In the genomic region with DNA sequence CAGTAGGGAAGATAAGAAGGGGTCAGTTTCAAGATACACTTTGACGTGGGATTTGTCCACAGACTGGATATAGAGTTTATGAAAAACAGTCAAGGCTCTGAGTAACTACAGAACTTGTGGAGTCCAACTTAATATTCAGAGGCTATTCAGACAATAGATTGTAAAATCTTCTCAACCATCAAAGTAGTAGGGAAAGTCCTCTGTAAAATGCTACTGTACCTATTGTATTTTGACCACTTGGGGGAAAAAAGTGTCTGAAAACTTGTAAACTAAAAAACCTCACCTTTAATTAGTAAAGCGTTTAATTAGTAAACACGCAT, we compare ENCODE assay signal across 12 cellular contexts. TPM values are rescaled to one million over a fixed set of nuclear protein-coding genes. Genes with fewer than 3 reads are reported as not detected.
DNase-seq lines count a peak whose midpoint lies in the region; ATAC-seq and TF ChIP-seq lines count a peak whose summit lies in the region.
"Had no signal": no experiment of that assay in that cellular context is flagged by ENCODE, and none has a peak within 500 bp of the region (broad histone marks: within the 10 kb centered on the region; RNA-seq: fewer than 3 reads in every experiment).

No MANE protein-coding gene starts in this region.

- H3K27me3 ChIP-seq in CD8-positive, alpha-beta memory T cell (ENCODE audit: insufficient read depth, low read length, poor library complexity, severe bottlenecking): no peaks in the 10 kb centered on the region
- no peaks in the 10 kb centered on the region for H3K27me3 ChIP-seq in osteoblast (ENCODE audit: insufficient read depth, low read length)

- H3K36me3 Mint-ChIP-seq in CD8-positive, alpha-beta memory T cell: peaks cover 0 to 14% (median 2%) of the 10 kb centered on the region in 3 donors
- peaks cover 36% of the 10 kb centered on the region for H3K36me3 Mint-ChIP-seq in activated naive CD8-positive, alpha-beta T cell treated with anti-CD3 and anti-CD28 coated beads, Interleukin-2, amount 10 ng/mL, durations not matched to agents 7 days and 5 days

- peak overlapping the region; percentile 81 to 97 (median 88) for H3K27ac Mint-ChIP-seq in CD8-positive, alpha-beta memory T cell
- peak overlapping the region; percentile 86 for H3K27ac Mint-ChIP-seq in activated naive CD8-positive, alpha-beta T cell treated with anti-CD3 and anti-CD28 coated beads, Interleukin-2, amount 10 ng/mL, durations not matched to agents 7 days and 5 days
- H3K27ac Mint-ChIP-seq: nephron had no signal

- TF ChIP-seq CTCF in osteoblast (IDR thresholded peaks at IDR 0.05; ENCODE audit: extremely low read depth, low read depth, low read length): no peak

- H3K9me3 Mint-ChIP-seq in CD8-positive, alpha-beta memory T cell: no peaks in the 10 kb centered on the region
- no peaks in the 10 kb centered on the region for H3K9me3 Mint-ChIP-seq in activated naive CD8-positive, alpha-beta T cell treated with anti-CD3 and anti-CD28 coated beads, Interleukin-2, amount 10 ng/mL, durations not matched to agents 7 days and 5 days
- H3K9me3 Mint-ChIP-seq: nephron had no signal

- peaks cover 91% of the 10 kb centered on the region for H3K4me1 ChIP-seq in CD8-positive, alpha-beta memory T cell (ENCODE audit: insufficient read depth, low read length)
- peaks cover 52% of the 10 kb centered on the region for H3K4me1 ChIP-seq in osteoblast (ENCODE audit: insufficient read depth, low read length)

- peaks cover 88% of the 10 kb centered on the region for H4K20me1 ChIP-seq in osteoblast (ENCODE audit: insufficient read depth, low read length)

- peak overlapping the region; percentile 56 for H3K27ac ChIP-seq in CD8-positive, alpha-beta memory T cell (ENCODE audit: low read depth, low read length)
- no peak overlapping the region for H3K27ac ChIP-seq in osteoblast (ENCODE audit: low read depth, low read length)

- H3K4me3 Mint-ChIP-seq in CD8-positive, alpha-beta memory T cell: peak overlapping the region; percentile 67 to 93 (median 78)
- H3K4me3 Mint-ChIP-seq in activated naive CD8-positive, alpha-beta T cell treated with anti-CD3 and anti-CD28 coated beads, Interleukin-2, amount 10 ng/mL, durations not matched to agents 7 days and 5 days: peak overlapping the region; percentile 74
- H3K4me3 Mint-ChIP-seq: nephron had no signal

- POLR2A ChIA-PET in CD8-positive, alpha-beta memory T cell (lab: Charles Lee): interaction anchor here (0.9 kb wide), 1 partner anchor 11 kb away, joined by 6 read pairs; a partner anchor contains a TSS
- POLR2A ChIA-PET in activated naive CD8-positive, alpha-beta T cell treated with anti-CD3 and anti-CD28 coated beads, Interleukin-2, amount 10 ng/mL, durations not matched to agents 7 days and 5 days (lab: Charles Lee): interaction anchor here (1.3 to 3.9 kb wide), 4 partner anchors 8 to 28 kb away, joined by 4 to 41 read pairs (median 11); a partner anchor contains a TSS

- H3K36me3 ChIP-seq in CD8-positive, alpha-beta memory T cell (ENCODE audit: insufficient read depth, low read length): no peaks in the 10 kb centered on the region
- peaks cover 6% of the 10 kb centered on the region for H3K36me3 ChIP-seq in osteoblast (ENCODE audit: insufficient read depth, low read length)

- peak overlapping the region; percentile 28 for H3K4me2 ChIP-seq in osteoblast (ENCODE audit: insufficient read depth, low read length)

- H3K9me3 ChIP-seq in CD8-positive, alpha-beta memory T cell (ENCODE audit: low read length): no peaks in the 10 kb centered on the region
- no peaks in the 10 kb centered on the region for H3K9me3 ChIP-seq in osteoblast (ENCODE audit: low read depth, low read length)
- H3K9me3 ChIP-seq: HAP-1 had no signal

- H2AFZ ChIP-seq in osteoblast (ENCODE audit: low read length): no peak overlapping the region

- peaks cover 79 to 94% (median 91%) of the 10 kb centered on the region in 3 donors for H3K4me1 Mint-ChIP-seq in CD8-positive, alpha-beta memory T cell
- H3K4me1 Mint-ChIP-seq in activated naive CD8-positive, alpha-beta T cell treated with anti-CD3 and anti-CD28 coated beads, Interleukin-2, amount 10 ng/mL, durations not matched to agents 7 days and 5 days: peaks cover 74% of the 10 kb centered on the region

- CTCF ChIA-PET in CD8-positive, alpha-beta memory T cell (lab: Charles Lee): interaction anchor here (1.2 to 3.2 kb wide), 4 partner anchors 8 to 36 kb away, joined by 3 to 19 read pairs (median 14); a partner anchor contains a TSS

- no peaks in the 10 kb centered on the region for H3K27me3 Mint-ChIP-seq in CD8-positive, alpha-beta memory T cell
- H3K27me3 Mint-ChIP-seq in activated naive CD8-positive, alpha-beta T cell treated with anti-CD3 and anti-CD28 coated beads, Interleukin-2, amount 10 ng/mL, durations not matched to agents 7 days and 5 days: no peaks in the 10 kb centered on the region

- no peak for DNase-seq in CD8-positive, alpha-beta memory T cell
- no peak for DNase-seq in Jurkat, Clone E6-1 (ENCODE audit: low read depth, low spot score)
- DNase-seq in activated naive CD8-positive, alpha-beta T cell treated with anti-CD3 and anti-CD28 coated beads, Interleukin-2, amount 10 ng/mL, durations not matched to agents 7 days and 5 days: no peak
- DNase-seq in osteoblast (ENCODE audit: insufficient read length, low spot score, missing footprints): peak; percentile 46
- DNase-seq in AG20443 (ENCODE audit: low spot score): no peak
- DNase-seq in NCI-H526 (lab: John Stamatoyannopoulos, UW): no peak
- DNase-seq: NCI-H2081 treated with DMSO at 0.1 percent for 48 hours, T1000 had no signal

- H3K79me2 ChIP-seq in osteoblast (ENCODE audit: insufficient read depth, low read length): peaks cover 97% of the 10 kb centered on the region

- no peak for ATAC-seq in activated naive CD8-positive, alpha-beta T cell treated with anti-CD3 and anti-CD28 coated beads, Interleukin-2, amount 10 ng/mL, durations not matched to agents 7 days and 5 days (ENCODE audit: low read depth)
- ATAC-seq in HG02678 (IDR thresholded peaks at IDR 0.05; ENCODE audit: unreplicated experiment) (no peak), HG02840 (IDR thresholded peaks at IDR 0.05; ENCODE audit: low FRiP score, unreplicated experiment) (no peak)

- peak overlapping the region; percentile 37 for H3K4me3 ChIP-seq in CD8-positive, alpha-beta memory T cell (ENCODE audit: low read length)
- peak overlapping the region; percentile 38 for H3K4me3 ChIP-seq in Jurkat, Clone E6-1 (ENCODE audit: low read length)
- no peak overlapping the region for H3K4me3 ChIP-seq in osteoblast (ENCODE audit: insufficient read depth, low read length)
- H3K4me3 ChIP-seq: HAP-1 had no signal

RNA-seq across cellular contexts. Expression of a gene that starts 10.5 kb away (rescaled TPM):
- total RNA-seq in CD8-positive, alpha-beta memory T cell: 100 to 1,000 TPM; 339 to 368 TPM
- polyA plus RNA-seq in CD8-positive, alpha-beta memory T cell: 598 TPM
- 551 TPM for polyA plus RNA-seq in Jurkat, Clone E6-1 (2012; ENCODE audit: insufficient read depth, insufficient read length)
- 100 to 1,000 TPM; 356 to 363 TPM for total RNA-seq in activated naive CD8-positive, alpha-beta T cell treated with anti-CD3 and anti-CD28 coated beads, Interleukin-2, amount 10 ng/mL, durations not matched to agents 7 days and 5 days
- 539 and 568 TPM in 2 replicates for total RNA-seq in osteoblast
